ENCODE assay signal across 22 cellular contexts in the genomic region with DNA sequence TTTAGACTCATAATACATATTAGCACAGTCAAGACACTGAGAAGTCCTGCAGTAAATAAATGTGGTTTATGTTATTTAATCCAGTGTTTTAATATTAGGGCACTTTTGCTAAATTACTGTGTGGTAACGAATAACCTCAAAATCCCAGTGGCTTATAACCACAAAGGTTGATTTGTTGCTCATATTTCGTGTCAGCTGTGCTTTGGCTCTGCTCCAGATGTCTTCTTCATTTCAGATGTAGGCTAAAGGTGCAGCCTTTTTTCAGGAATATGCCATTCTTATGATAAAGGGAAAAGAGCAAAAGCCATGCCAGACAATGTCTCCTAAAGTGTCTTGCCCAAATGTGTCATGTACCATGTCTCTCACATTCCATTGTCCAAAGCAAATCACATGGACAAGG.
"Had no signal": no experiment of that assay in that cellular context is flagged by ENCODE, and none has a peak within 500 bp of the region (broad histone marks: within the 10 kb centered on the region; RNA-seq: fewer than 3 reads in every experiment).

No MANE protein-coding gene starts in this region.

- DNase-seq: dorsolateral prefrontal cortex; effector CD8-positive, alpha-beta T cell; endodermal cell; foreskin fibroblast; gastrocnemius medialis; glutamatergic neuron; heart right ventricle; hippocampal formation; left cardiac atrium; left lung; mucosa of descending colon; naive thymus-derived CD4-positive, alpha-beta T cell; right lobe of liver; stimulated activated CD4-positive, alpha-beta T cell treated with anti-CD3 and anti-CD28 coated beads, Interleukin-12 subunit alpha, Interleukin-12 subunit beta, amount 100 ng/mL, for 4 hours; stimulated activated CD4-positive, alpha-beta T cell treated with anti-CD3 and anti-CD28 coated beads, Interleukin-1b, Interleukin-23, amount 100 ng/mL, for 48 hours; stimulated activated CD4-positive, alpha-beta T cell treated with anti-CD3 and anti-CD28 coated beads, Interleukin-4, amount 100 ng/mL, for 1 hour; stimulated activated CD8-positive, alpha-beta memory T cell treated with anti-CD3 and anti-CD28 coated beads, Interleukin-4, amount 100 ng/mL, for 48 hours; stimulated activated naive CD4-positive, alpha-beta T cell; stimulated activated naive CD8-positive, alpha-beta T cell treated with anti-CD3 and anti-CD28 coated beads, Interleukin-15, amount 100 ng/mL, for 72 hours; transverse colon; upper lobe of right lung; uterus had no signal
